6 cellular contexts compared by ENCODE assay signal in genomic region chrX:48956728-48957414, GRCh38. TPM values are rescaled to one million over a fixed set of nuclear protein-coding genes. Genes with fewer than 3 reads are reported as not detected.
DNase-seq lines count a peak whose midpoint lies in the region; ATAC-seq and TF ChIP-seq lines count a peak whose summit lies in the region.

No MANE protein-coding gene starts in this region.

- WGBS in psoas muscle, 3 donors = 1 to 39% (median 7%) methylated on average over 6 to 55 of the region's 61 CpGs

- intact Hi-C loops in dorsolateral prefrontal cortex (cut with DNase I) = loop anchor here (5.0 kb wide), 3 partner anchors 40 to 85 kb away; partner anchors contain the start of genes GRIPAP1 (in 1 of the 2), PIM2 (in 1 of the 2) and TFE3 (in 1 of the 2)
- intact Hi-C loops in psoas muscle (cut with DNase I) = loop anchor here in 1 of 2 donors (5.0 kb wide), 1 partner anchor 35 kb away; no protein-coding TSS in a partner anchor

- H3K27ac Mint-ChIP-seq in CD4-positive, CD25-positive, alpha-beta regulatory T cell = peak overlapping the region; percentile 85 to 91 (median 88)

- TF ChIP-seq CTCF in dorsolateral prefrontal cortex (IDR thresholded peaks at IDR 0.05 in 54 of 56, conservative IDR thresholded peaks at IDR 0.05 in 2 of 56; ENCODE audit: low read depth in 1 of 56, partially characterized antibody in 56 of 56) (no peak), psoas muscle (IDR thresholded peaks at IDR 0.05) (no peak)

- peaks cover 0 to 59% (median 36%) of the 10 kb centered on the region in 4 donors for H3K4me1 Mint-ChIP-seq in CD4-positive, CD25-positive, alpha-beta regulatory T cell

- no peak for ATAC-seq in CD4-positive, CD25-positive, alpha-beta regulatory T cell (ENCODE audit: low read depth in 2 of 2)
- ATAC-seq in psoas muscle = no peak
- no peak for ATAC-seq in GM19328 (IDR thresholded peaks at IDR 0.05; ENCODE audit: unreplicated experiment)

- peak; percentile 37 to 51 (median 46) for DNase-seq in CD4-positive, CD25-positive, alpha-beta regulatory T cell
- DNase-seq in RPMI8226 (peak; percentile 16), dorsolateral prefrontal cortex (peak in 2 of 10 donors; percentile 29 to 47), psoas muscle (peak; percentile 30 to 58), HT-29 (ENCODE audit: low spot score) (no peak)

- no peaks in the 10 kb centered on the region for H3K27me3 ChIP-seq in CD4-positive, CD25-positive, alpha-beta regulatory T cell (ENCODE audit: control insufficient read depth, insufficient read depth, low read length)
- H3K27me3 ChIP-seq in dorsolateral prefrontal cortex (peaks cover 0 to 40% (median 0%) of the 10 kb centered on the region in 45 donors), psoas muscle (ENCODE audit: insufficient read depth in 3 of 3, low read length in 2 of 3) (no peaks in the 10 kb centered on the region)

- H3K4me1 ChIP-seq in CD4-positive, CD25-positive, alpha-beta regulatory T cell (ENCODE audit: control insufficient read depth, insufficient read depth, low read length, poor library complexity, severe bottlenecking) = peaks cover 55% of the 10 kb centered on the region
- H3K4me1 ChIP-seq in psoas muscle = peaks cover 6% of the 10 kb centered on the region

- peak overlapping the region; percentile 99 for H3K27ac ChIP-seq in CD4-positive, CD25-positive, alpha-beta regulatory T cell (ENCODE audit: insufficient read depth, low read length, poor library complexity, severe bottlenecking)
- peak overlapping the region in 25 of 59 donors; percentile 48 to 99 (median 90) for H3K27ac ChIP-seq in dorsolateral prefrontal cortex
- H3K27ac ChIP-seq in psoas muscle = peak overlapping the region; percentile 93

- peaks cover 18% of the 10 kb centered on the region for H3K27me3 Mint-ChIP-seq in CD4-positive, CD25-positive, alpha-beta regulatory T cell

- H3K36me3 ChIP-seq in CD4-positive, CD25-positive, alpha-beta regulatory T cell (ENCODE audit: control insufficient read depth, insufficient read depth, low read length) = peaks cover 14% of the 10 kb centered on the region
- H3K36me3 ChIP-seq in psoas muscle (ENCODE audit: insufficient read depth in 1 of 2, low read depth in 1 of 2) = peaks cover 0 to 4% of the 10 kb centered on the region in 2 donors

- no peaks in the 10 kb centered on the region for H3K9me3 Mint-ChIP-seq in CD4-positive, CD25-positive, alpha-beta regulatory T cell

- peaks cover 3% of the 10 kb centered on the region for H3K36me3 Mint-ChIP-seq in CD4-positive, CD25-positive, alpha-beta regulatory T cell

- H3K9me3 ChIP-seq in CD4-positive, CD25-positive, alpha-beta regulatory T cell (ENCODE audit: control insufficient read depth in 2 of 2, low read length in 2 of 2) = no peaks in the 10 kb centered on the region
- H3K9me3 ChIP-seq in psoas muscle = no peaks in the 10 kb centered on the region

- peak overlapping the region; percentile 84 to 93 (median 88) for H3K4me3 Mint-ChIP-seq in CD4-positive, CD25-positive, alpha-beta regulatory T cell

- peak overlapping the region; percentile 84 for H3K4me3 ChIP-seq in CD4-positive, CD25-positive, alpha-beta regulatory T cell (ENCODE audit: low read depth, low read length)
- H3K4me3 ChIP-seq in dorsolateral prefrontal cortex (peak overlapping the region; percentile 36 to 79 (median 68)), psoas muscle (peak overlapping the region; percentile 76)

RNA-seq across cellular contexts. Expression of gene OTUD5, which starts 0.5 kb away (rescaled TPM):
- 110 TPM for total RNA-seq in CD4-positive, CD25-positive, alpha-beta regulatory T cell
- 10 to 100 TPM; 20.2 to 38.2 (median 26.4) TPM for polyA plus RNA-seq in CD4-positive, CD25-positive, alpha-beta regulatory T cell
- total RNA-seq in dorsolateral prefrontal cortex (10 to 100 TPM; 54.9 to 94.8 (median 73.2) TPM), psoas muscle (10 to 100 TPM; 21.4 to 38.7 (median 28.5) TPM)
- 10 to 100 TPM; 17.5 to 34.8 (median 18.6) TPM for polyA plus RNA-seq in psoas muscle
- 42.8 and 48.6 TPM in 2 replicates for total RNA-seq in HT-29 (2014; rRNA removed; shearing (Covaris generic))

RNA-seq across cellular contexts. Expression of gene KCND1, which starts 14.8 kb away (rescaled TPM):
- 2.3 TPM for total RNA-seq in CD4-positive, CD25-positive, alpha-beta regulatory T cell
- polyA plus RNA-seq in CD4-positive, CD25-positive, alpha-beta regulatory T cell = under 1 TPM; 0.05 to 0.11 (median 0.07) TPM
- total RNA-seq in dorsolateral prefrontal cortex (10 to 100 TPM in 2 of 120 experiments, 1 to 10 TPM in 118; 2.8 to 11.3 (median 4.6) TPM), psoas muscle (under 1 TPM; 0.18 to 0.41 (median 0.25) TPM)
- polyA plus RNA-seq in psoas muscle = under 1 TPM; 0.03 to 0.44 (median 0.30) TPM
- 0.18 TPM in 1 of 2 replicates, not detected in the other for total RNA-seq in HT-29 (2014; rRNA removed; shearing (Covaris generic))

RNA-seq across cellular contexts. Expression of gene PIM2, which starts 38.0 kb away (rescaled TPM):
- 391 TPM for total RNA-seq in CD4-positive, CD25-positive, alpha-beta regulatory T cell
- polyA plus RNA-seq in CD4-positive, CD25-positive, alpha-beta regulatory T cell = 100 to 1,000 TPM; 475 to 549 (median 501) TPM
- total RNA-seq in dorsolateral prefrontal cortex (10 to 100 TPM in 115 of 120 experiments, 1 to 10 TPM in 5; 7.8 to 30.4 (median 15.2) TPM), psoas muscle (1 to 10 TPM; 1.1 to 2.3 (median 1.6) TPM)
- polyA plus RNA-seq in psoas muscle = 1 to 10 TPM; 1.4 to 3.7 (median 1.6) TPM
- 13.4 and 14.9 TPM in 2 replicates for total RNA-seq in HT-29 (2014; rRNA removed; shearing (Covaris generic))

RNA-seq across cellular contexts. Expression of gene GRIPAP1, which starts 45.2 kb away (rescaled TPM):
- total RNA-seq in CD4-positive, CD25-positive, alpha-beta regulatory T cell = 126 TPM
- 10 to 100 TPM in 1 of 4 donors, 1 to 10 TPM in 3; 8.3 to 10.6 (median 9.2) TPM for polyA plus RNA-seq in CD4-positive, CD25-positive, alpha-beta regulatory T cell
- total RNA-seq in dorsolateral prefrontal cortex (100 to 1,000 TPM in 117 of 120 experiments, 10 to 100 TPM in 3; 95.2 to 201 (median 126) TPM), psoas muscle (10 to 100 TPM; 16.5 to 23.6 (median 19.4) TPM)
- polyA plus RNA-seq in psoas muscle = 10 to 100 TPM; 12.6 to 17.5 (median 13.4) TPM
- total RNA-seq in HT-29 (2014; rRNA removed; shearing (Covaris generic)) = 24.6 and 26.4 TPM in 2 replicates

RNA-seq across cellular contexts. Expression of gene SLC35A2, which starts 45.4 kb away (rescaled TPM):
- total RNA-seq in CD4-positive, CD25-positive, alpha-beta regulatory T cell = 50.0 TPM
- 10 to 100 TPM in 2 of 4 donors, 1 to 10 TPM in 2; 7.4 to 13.8 (median 9.0) TPM for polyA plus RNA-seq in CD4-positive, CD25-positive, alpha-beta regulatory T cell
- 10 to 100 TPM; 13.1 to 27.2 (median 18.8) TPM for total RNA-seq in dorsolateral prefrontal cortex
- 10 to 100 TPM in 2 of 4 donors, 1 to 10 TPM in 2; 8.8 to 13.4 (median 11.2) TPM for total RNA-seq in psoas muscle
- polyA plus RNA-seq in psoas muscle = 10 to 100 TPM; 13.2 to 26.1 (median 19.7) TPM
- total RNA-seq in HT-29 (2014; rRNA removed; shearing (Covaris generic)) = 66.8 and 75.0 TPM in 2 replicates

Comparison
In these comparisons a context has a peak if more than half of its experiments do, and no peak if none do; other contexts are left out.
1. RNA of gene PIM2, which starts 38.0 kb away (total RNA-seq): 391 TPM in CD4-positive, CD25-positive, alpha-beta regulatory T cell (single experiment); 7.8 to 30.4 TPM in dorsolateral prefrontal cortex, 13.4 to 14.9 TPM in HT-29 and 1.1 to 2.3 TPM in psoas muscle; every median in the first group is over 10 times any median in the second.
2. Peak in every context shown above with its lines, with median percentiles within 50 percentile points of each other: H3K4me3 ChIP-seq.